In genomic region chr3:196646736-196647216, GRCh38 we compare ENCODE assay signal across 30 cellular contexts. TPM values are rescaled to one million over a fixed set of nuclear protein-coding genes. Genes with fewer than 3 reads are reported as not detected.
A peak's percentile ranks its signal among the peaks of the same experiment; 100 is the strongest.
DNase-seq lines count a peak whose midpoint lies in the region; ATAC-seq and TF ChIP-seq lines count a peak whose summit lies in the region.
"Had no signal": no experiment of that assay in that cellular context is flagged by ENCODE, and none has a peak within 500 bp of the region (broad histone marks: within the 10 kb centered on the region; RNA-seq: fewer than 3 reads in every experiment).

No MANE protein-coding gene starts in this region.

- H3K4me1 Mint-ChIP-seq in CD4-positive, CD25-positive, alpha-beta regulatory T cell: peaks cover 25 to 92% (median 59%) of the 10 kb centered on the region in 4 donors
- peaks cover 51 to 87% of the 10 kb centered on the region in 2 donors for H3K4me1 Mint-ChIP-seq in stimulated activated naive B cell treated with anti-CD40 and anti-IgM and Interleukin-4, amounts not matched to agents 10 μg/mL and 1 μg/mL and 100 μg/mL, for 72 hours
- H3K4me1 Mint-ChIP-seq: brain had no signal

- peaks cover 79% of the 10 kb centered on the region for H3K4me1 ChIP-seq in CD4-positive, CD25-positive, alpha-beta regulatory T cell (ENCODE audit: control insufficient read depth, insufficient read depth, low read length, poor library complexity, severe bottlenecking)
- H3K4me1 ChIP-seq in HUES6 (ENCODE audit: control insufficient read depth, insufficient read depth, low read length): peaks cover 34% of the 10 kb centered on the region
- peaks cover 6% of the 10 kb centered on the region; the same call in 1 of the 2 replicates for H3K4me1 ChIP-seq in iPS-20b (ENCODE audit: insufficient read depth, low read length)
- H3K4me1 ChIP-seq in HAP-1: peaks cover 3% of the 10 kb centered on the region
- peaks cover 4% of the 10 kb centered on the region for H3K4me1 ChIP-seq in foreskin keratinocyte

- H3K4me3 ChIP-seq in CD4-positive, CD25-positive, alpha-beta regulatory T cell (ENCODE audit: low read depth, low read length): no peak overlapping the region
- H3K4me3 ChIP-seq in HUES6 (ENCODE audit: low read depth, low read length) (no peak overlapping the region), iPS-20b (ENCODE audit: low read length) (no peak overlapping the region), HAP-1 (no peak overlapping the region)
- H3K4me3 ChIP-seq: dorsolateral prefrontal cortex, esophagus squamous epithelium had no signal

- H3K9me3 Mint-ChIP-seq in CD4-positive, CD25-positive, alpha-beta regulatory T cell: no peaks in the 10 kb centered on the region
- H3K9me3 Mint-ChIP-seq in stimulated activated naive B cell treated with anti-CD40 and anti-IgM and Interleukin-4, amounts not matched to agents 10 μg/mL and 1 μg/mL and 100 μg/mL, for 72 hours: no peaks in the 10 kb centered on the region
- H3K9me3 Mint-ChIP-seq: activated CD4-positive, alpha-beta memory T cell treated with anti-CD3 and anti-CD28 coated beads, Interleukin-2, amount 10 ng/mL, durations not matched to agents 7 days and 5 days; activated T-helper 1 cell treated with anti-CD3 and anti-CD28 coated beads, Interleukin-12 subunit alpha, Interleukin-12 subunit beta, Interleukin-2, Interleukin-4 antibody, amounts not matched to agents 30 ng/mL and 10 ng/mL and 1 ng/mL, durations not matched to agents 14 hours and 24 hours and 36 hours; naive B cell; T-helper 2 cell treated with Interferon-gamma antibody and Interleukin-4, amounts not matched to agents 5 μg/mL and 100 μg/mL, for 36 hours had no signal

- H3K9ac ChIP-seq in HUES6 (ENCODE audit: low read length): no peak overlapping the region
- no peak overlapping the region for H3K9ac ChIP-seq in iPS-20b (ENCODE audit: low read depth, low read length)

- no peaks in the 10 kb centered on the region for H3K9me3 ChIP-seq in CD4-positive, CD25-positive, alpha-beta regulatory T cell (ENCODE audit: control insufficient read depth in 2 of 2, low read length in 2 of 2)
- H3K9me3 ChIP-seq in HUES6 (ENCODE audit: control insufficient read depth, insufficient read depth, low read depth, low read length) (no peaks in the 10 kb centered on the region), iPS-20b (ENCODE audit: insufficient read depth, low read depth, low read length) (no peaks in the 10 kb centered on the region), HAP-1 (no peaks in the 10 kb centered on the region)
- H3K9me3 ChIP-seq: BE2C, esophagus squamous epithelium, heart right ventricle had no signal

- peak overlapping the region in 1 of 4 donors; percentile 63 for H3K4me3 Mint-ChIP-seq in CD4-positive, CD25-positive, alpha-beta regulatory T cell
- no peak overlapping the region for H3K4me3 Mint-ChIP-seq in stimulated activated naive B cell treated with anti-CD40 and anti-IgM and Interleukin-4, amounts not matched to agents 10 μg/mL and 1 μg/mL and 100 μg/mL, for 72 hours
- H3K4me3 Mint-ChIP-seq: activated CD4-positive, alpha-beta memory T cell treated with anti-CD3 and anti-CD28 coated beads, Interleukin-2, amount 10 ng/mL, durations not matched to agents 7 days and 5 days; activated T-helper 1 cell treated with anti-CD3 and anti-CD28 coated beads, Interleukin-12 subunit alpha, Interleukin-12 subunit beta, Interleukin-2, Interleukin-4 antibody, amounts not matched to agents 30 ng/mL and 10 ng/mL and 1 ng/mL, durations not matched to agents 14 hours and 24 hours and 36 hours; brain had no signal

- H3K36me3 Mint-ChIP-seq in CD4-positive, CD25-positive, alpha-beta regulatory T cell: peaks cover 14% of the 10 kb centered on the region
- H3K36me3 Mint-ChIP-seq in stimulated activated naive B cell treated with anti-CD40 and anti-IgM and Interleukin-4, amounts not matched to agents 10 μg/mL and 1 μg/mL and 100 μg/mL, for 72 hours: peaks cover 54 to 67% of the 10 kb centered on the region in 2 donors
- H3K36me3 Mint-ChIP-seq: brain had no signal

- no peak for DNase-seq in CD4-positive, CD25-positive, alpha-beta regulatory T cell
- no peak for DNase-seq in stimulated activated naive B cell treated with anti-CD40 and anti-IgM and Interleukin-4, amounts not matched to agents 10 μg/mL and 1 μg/mL and 100 μg/mL, for 72 hours
- DNase-seq in HAP-1 (ENCODE audit: low spot score in 2 of 2): no peak
- DNase-seq in foreskin keratinocyte: no peak
- DNase-seq: activated CD4-positive, alpha-beta memory T cell treated with anti-CD3 and anti-CD28 coated beads, Interleukin-2, amount 10 ng/mL, durations not matched to agents 7 days and 5 days; activated CD4-positive, alpha-beta T cell treated with anti-CD3 and anti-CD28 coated beads for 1 hour; activated CD8-positive, alpha-beta memory T cell treated with anti-CD3 and anti-CD28 coated beads, Interleukin-2, amount 50 U/mL, for 4 hours; activated naive CD4-positive, alpha-beta T cell treated with anti-CD3 and anti-CD28 coated beads, Interleukin-2, amount 50 U/mL, for 16 hours; amniotic stem cell; BE2C; cerebellar nuclear complex; esophagus squamous epithelium; foreskin melanocyte; HCEC 1CT; heart right ventricle; kidney glomerular epithelial cell; midbrain; naive B cell; NCI-H446; NCI-H748 treated with DMSO at 0.1 percent for 48 hours; SHP77; stimulated activated CD4-positive, alpha-beta T cell treated with anti-CD3 and anti-CD28 coated beads, Interleukin-4, amount 100 ng/mL, for 4 hours had no signal

- H3K27me3 Mint-ChIP-seq in CD4-positive, CD25-positive, alpha-beta regulatory T cell: no peaks in the 10 kb centered on the region
- no peaks in the 10 kb centered on the region for H3K27me3 Mint-ChIP-seq in stimulated activated naive B cell treated with anti-CD40 and anti-IgM and Interleukin-4, amounts not matched to agents 10 μg/mL and 1 μg/mL and 100 μg/mL, for 72 hours
- H3K27me3 Mint-ChIP-seq: activated CD4-positive, alpha-beta memory T cell treated with anti-CD3 and anti-CD28 coated beads, Interleukin-2, amount 10 ng/mL, durations not matched to agents 7 days and 5 days; naive B cell had no signal

- no peak for TF ChIP-seq CTCF in foreskin keratinocyte (conservative IDR thresholded peaks at IDR 0.05)

- H3K27ac ChIP-seq in CD4-positive, CD25-positive, alpha-beta regulatory T cell (ENCODE audit: insufficient read depth, low read length, poor library complexity, severe bottlenecking): peak overlapping the region; percentile 33
- H3K27ac ChIP-seq in HUES6 (ENCODE audit: low read depth, low read length) (peak overlapping the region; percentile 59; the same call in 1 of the 2 replicates), iPS-20b (ENCODE audit: low read length) (peak overlapping the region; percentile 35), foreskin keratinocyte (no peak overlapping the region)
- H3K27ac ChIP-seq: dorsolateral prefrontal cortex, esophagus squamous epithelium had no signal

- in situ Hi-C loops in HAP-1 (cut with MboI; ENCODE audit: low sequenced_read_pairs): no loop called here

- H3K27me3 ChIP-seq in CD4-positive, CD25-positive, alpha-beta regulatory T cell (ENCODE audit: control insufficient read depth, insufficient read depth, low read length): no peaks in the 10 kb centered on the region
- no peaks in the 10 kb centered on the region for H3K27me3 ChIP-seq in HUES6 (ENCODE audit: control insufficient read depth, insufficient read depth, low read length)
- no peaks in the 10 kb centered on the region for H3K27me3 ChIP-seq in iPS-20b (ENCODE audit: insufficient read depth, low read length)
- H3K27me3 ChIP-seq in HAP-1 (ENCODE audit: low read depth): no peaks in the 10 kb centered on the region
- no peaks in the 10 kb centered on the region for H3K27me3 ChIP-seq in foreskin keratinocyte
- H3K27me3 ChIP-seq: BE2C, dorsolateral prefrontal cortex, esophagus squamous epithelium had no signal

- peak overlapping the region; percentile 33 to 92 (median 52) for H3K27ac Mint-ChIP-seq in CD4-positive, CD25-positive, alpha-beta regulatory T cell
- peak overlapping the region; percentile 76 for H3K27ac Mint-ChIP-seq in stimulated activated naive B cell treated with anti-CD40 and anti-IgM and Interleukin-4, amounts not matched to agents 10 μg/mL and 1 μg/mL and 100 μg/mL, for 72 hours
- H3K27ac Mint-ChIP-seq: activated T-helper 1 cell treated with anti-CD3 and anti-CD28 coated beads, Interleukin-12 subunit alpha, Interleukin-12 subunit beta, Interleukin-2, Interleukin-4 antibody, amounts not matched to agents 30 ng/mL and 10 ng/mL and 1 ng/mL, durations not matched to agents 14 hours and 24 hours and 36 hours; brain had no signal

- no peak for ATAC-seq in CD4-positive, CD25-positive, alpha-beta regulatory T cell (ENCODE audit: low read depth in 2 of 2)
- no peak for ATAC-seq in stimulated activated naive B cell treated with anti-CD40 and anti-IgM and Interleukin-4, amounts not matched to agents 10 μg/mL and 1 μg/mL and 100 μg/mL, for 72 hours (replicated peaks)
- ATAC-seq in HG02870 (IDR thresholded peaks at IDR 0.05; ENCODE audit: unreplicated experiment) (no peak), foreskin keratinocyte (no peak)
- ATAC-seq: heart right ventricle, Panc1 had no signal

- peaks cover 28% of the 10 kb centered on the region for H3K36me3 ChIP-seq in CD4-positive, CD25-positive, alpha-beta regulatory T cell (ENCODE audit: control insufficient read depth, insufficient read depth, low read length)
- no peaks in the 10 kb centered on the region for H3K36me3 ChIP-seq in HUES6 (ENCODE audit: control insufficient read depth, insufficient read depth, low read length)
- no peaks in the 10 kb centered on the region for H3K36me3 ChIP-seq in iPS-20b (ENCODE audit: insufficient read depth, low read depth, low read length)
- no peaks in the 10 kb centered on the region for H3K36me3 ChIP-seq in HAP-1 (replicated peaks)
- H3K36me3 ChIP-seq: BE2C, esophagus squamous epithelium had no signal

RNA-seq across cellular contexts. Expression of gene NRROS, which starts 7.3 kb away (rescaled TPM):
- 18.3 TPM for total RNA-seq in CD4-positive, CD25-positive, alpha-beta regulatory T cell
- polyA plus RNA-seq in CD4-positive, CD25-positive, alpha-beta regulatory T cell: 1 to 10 TPM; 2.5 to 7.1 (median 4.0) TPM
- 0.03 and 0.11 TPM in 2 replicates for total RNA-seq in foreskin keratinocyte
- polyA plus RNA-seq in foreskin keratinocyte: 0.12 and 0.19 TPM in 2 replicates

Comparison
In these comparisons a context has a peak if more than half of its experiments do, and no peak if none do; other contexts are left out.
1. RNA of gene NRROS, which starts 7.3 kb away (total RNA-seq): 18.3 TPM in CD4-positive, CD25-positive, alpha-beta regulatory T cell (single experiment); 0.03 to 0.11 TPM in foreskin keratinocyte; every median in the first group is over 10 times any median in the second.